ENCODE assay signal across 11 cellular contexts in the genomic region with DNA sequence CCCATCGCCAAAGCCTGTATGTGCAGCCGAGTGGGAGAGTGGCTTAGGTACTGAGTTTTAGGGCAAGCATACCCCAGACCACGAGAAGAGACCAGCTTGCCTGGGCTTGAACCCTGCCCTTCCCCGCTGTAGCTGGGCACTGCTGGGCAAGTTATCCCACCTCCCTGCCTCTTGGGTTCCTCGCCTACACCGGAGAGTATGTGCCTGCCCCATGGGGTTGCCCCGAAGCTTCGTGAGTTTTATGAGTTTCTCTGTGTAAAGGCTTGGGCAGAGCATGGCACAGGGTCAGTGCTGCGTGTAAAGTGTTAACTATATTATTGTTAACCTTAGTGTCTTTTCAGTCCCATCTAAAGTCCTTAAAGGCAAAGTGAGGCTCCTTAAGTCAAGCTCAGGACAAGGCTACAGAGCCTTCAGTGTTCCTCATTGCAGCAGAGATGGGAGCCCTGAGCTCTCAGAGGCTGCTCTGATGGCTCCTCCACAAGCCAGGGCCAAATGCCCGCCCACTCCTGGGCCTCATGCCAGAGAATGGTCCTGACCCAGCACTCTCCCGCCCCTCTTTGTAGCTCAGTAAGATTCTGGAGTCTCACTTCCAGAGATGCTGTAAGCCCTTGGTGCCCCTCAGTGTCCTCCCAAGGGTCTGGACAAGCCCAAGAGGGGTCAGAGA. TPM values are rescaled to one million over a fixed set of nuclear protein-coding genes. Genes with fewer than 3 reads are reported as not detected.
DNase-seq lines count a peak whose midpoint lies in the region; ATAC-seq, FAIRE-seq and TF ChIP-seq lines count a peak whose summit lies in the region.
"Had no signal": no experiment of that assay in that cellular context is flagged by ENCODE, and none has a peak within 500 bp of the region (broad histone marks: within the 10 kb centered on the region; RNA-seq: fewer than 3 reads in every experiment).

No MANE protein-coding gene starts in this region.

- no peak for FAIRE-seq in D721Med (lab: Jason Lieb, UNC)

- H3K27me3 ChIP-seq in mammary epithelial cell (ENCODE audit: insufficient read depth, low read length) (peaks cover 13% of the 10 kb centered on the region), Karpas-422 (ENCODE audit: low read length) (0 out of 2 replicates have a peak, but pooled peaks cover 3% of the 10 kb centered on the region)

- intact Hi-C loops in mammary epithelial cell (cut with micrococcal nuclease): loop anchor here (1.0 kb wide), 2 partner anchors 59 to 227 kb away; no protein-coding TSS in a partner anchor

- H3K9me3 ChIP-seq in mammary epithelial cell (replicated peaks; ENCODE audit: insufficient read depth, low read length): no peaks in the 10 kb centered on the region
- no peaks in the 10 kb centered on the region for H3K9me3 ChIP-seq in Karpas-422 (ENCODE audit: low read length)

- H3K4me3 ChIP-seq in mammary epithelial cell (replicated peaks in 1 of 3; ENCODE audit: insufficient read depth in 1 of 3, low read depth in 2 of 3, low read length in 3 of 3): no peak overlapping the region
- no peak overlapping the region for H3K4me3 ChIP-seq in Karpas-422 (ENCODE audit: low read length)

- ATAC-seq in left lobe of liver (peak; percentile 27), GM19328 (IDR thresholded peaks at IDR 0.05; ENCODE audit: unreplicated experiment) (no peak)

- no peak overlapping the region for H3K9ac ChIP-seq in mammary epithelial cell (ENCODE audit: insufficient read depth, low read length)
- H3K9ac ChIP-seq in Karpas-422 (ENCODE audit: low read length): no peak overlapping the region

- H3K4me2 ChIP-seq in mammary epithelial cell (ENCODE audit: insufficient read depth, low read depth, low read length) (peak overlapping the region; percentile 88), Karpas-422 (ENCODE audit: low read depth, low read length, poor library complexity, severe bottlenecking) (no peak overlapping the region)

- H3K79me2 ChIP-seq in mammary epithelial cell (ENCODE audit: insufficient read depth, low read length): no peaks in the 10 kb centered on the region
- no peaks in the 10 kb centered on the region for H3K79me2 ChIP-seq in Karpas-422 (ENCODE audit: low read length)

- in situ Hi-C loops in mammary epithelial cell (cut with MboI; ENCODE audit: low sequenced_read_pairs in 2 of 2): no loop called here

- H3K36me3 ChIP-seq in mammary epithelial cell (ENCODE audit: insufficient read depth, low read length) (no peaks in the 10 kb centered on the region), Karpas-422 (ENCODE audit: insufficient read depth, low read length) (no peaks in the 10 kb centered on the region)

- dilution Hi-C loops in mammary epithelial cell (cut with HindIII; ENCODE audit: low sequenced_read_pairs): no loop called here

- TF ChIP-seq CTCF in mammary epithelial cell (conservative IDR thresholded peaks at IDR 0.05 in 1 of 2, IDR thresholded peaks at IDR 0.05 in 1 of 2; ENCODE audit: extremely low read depth in 1 of 2, insufficient read depth in 1 of 2, low read depth in 1 of 2, low read length in 2 of 2): no peak
- TF ChIP-seq CTCF in D721Med (IDR thresholded peaks at IDR 0.05; ENCODE audit: insufficient read depth, missing control alignments): no peak

- DNase-seq in DMS53 (lab: John Stamatoyannopoulos, UW) (peak; percentile 41), DMS53 treated with DMSO at 0.1 percent for 48 hours (lab: John Stamatoyannopoulos, UW; ENCODE audit: unreplicated experiment) (no peak), mammary epithelial cell (no peak), left lobe of liver (ENCODE audit: low spot score) (no peak), superior temporal gyrus (ENCODE audit: extremely low spot score) (peak; percentile 95), Karpas-422 (no peak), D721Med (ENCODE audit: insufficient read length, low spot score) (no peak)

- H3K9me2 ChIP-seq in Karpas-422 (replicated peaks; ENCODE audit: insufficient read depth, low read length): no peaks in the 10 kb centered on the region

- BruUV-seq in mammary epithelial cell (replicated peaks; lab: Mats Ljungman, UMichigan): no TSS peak

- H3K4me1 ChIP-seq in mammary epithelial cell (ENCODE audit: insufficient read depth, low read length): peaks cover 10% of the 10 kb centered on the region
- H3K4me1 ChIP-seq in Karpas-422 (ENCODE audit: low read length): peaks cover 5% of the 10 kb centered on the region; the same call in 1 of the 2 replicates

- peak overlapping the region; percentile 74 for H2AFZ ChIP-seq in mammary epithelial cell (ENCODE audit: low read depth, low read length)
- H2AFZ ChIP-seq in Karpas-422 (ENCODE audit: low read length): no peak overlapping the region

- 6% methylated on average over 9 of the region's 11 CpGs for WGBS in mammary epithelial cell (ENCODE audit: low coverage, missing lambda C conversion rate)

- CTCF ChIA-PET in mammary epithelial cell (lab: Charles Lee; ENCODE audit: low non-redundant PET): interaction anchor here (0.8 kb wide), 1 partner anchor 273 kb away, joined by 8 read pairs; no protein-coding TSS in a partner anchor

- no peaks in the 10 kb centered on the region for H4K20me1 ChIP-seq in mammary epithelial cell (ENCODE audit: insufficient read depth, low read length)
- no peaks in the 10 kb centered on the region for H4K20me1 ChIP-seq in Karpas-422 (ENCODE audit: insufficient read depth, low read depth, low read length)

- no peak overlapping the region for H3K27ac ChIP-seq in mammary epithelial cell (ENCODE audit: insufficient read depth, low read depth, low read length)
- no peak overlapping the region for H3K27ac ChIP-seq in Karpas-422 (ENCODE audit: low read length)
- H3K27ac ChIP-seq: 22Rv1 had no signal

RNA-seq across cellular contexts. Expression of gene KCNA10, which starts 37.0 kb away (rescaled TPM):
- total RNA-seq in mammary epithelial cell (not detected), left lobe of liver (not detected)
- polyA plus RNA-seq in mammary epithelial cell: not detected
- not detected for polyA minus RNA-seq in mammary epithelial cell
- total RNA-seq in Karpas-422 (2014; rRNA removed; shearing (Covaris generic); ENCODE audit: low replicate concordance): not detected in 2 replicates
- total RNA-seq: activated naive CD8-positive, alpha-beta T cell treated with anti-CD3 and anti-CD28 coated beads, Interleukin-2, amount 10 ng/mL, durations not matched to agents 7 days and 5 days; lower leg skin had no signal

RNA-seq across cellular contexts. Expression of gene KCNA2, which starts 50.2 kb away (rescaled TPM):
- total RNA-seq in mammary epithelial cell (under 1 TPM in 1 of 2 donors, not detected in 1; 0.17 TPM), left lobe of liver (0.03 TPM)
- not detected for polyA plus RNA-seq in mammary epithelial cell
- polyA minus RNA-seq in mammary epithelial cell: not detected
- not detected in 2 replicates for total RNA-seq in Karpas-422 (2014; rRNA removed; shearing (Covaris generic); ENCODE audit: low replicate concordance)

Comparison
In these comparisons a context has a peak if more than half of its experiments do, and no peak if none do; other contexts are left out.
1. DNase-seq: peak in DMS53 (single experiment) and superior temporal gyrus (single experiment); none in DMS53 treated with DMSO at 0.1 percent for 48 hours (single experiment), mammary epithelial cell (single experiment), left lobe of liver (single experiment), Karpas-422 (single experiment) and D721Med (single experiment).